In the genomic region with DNA sequence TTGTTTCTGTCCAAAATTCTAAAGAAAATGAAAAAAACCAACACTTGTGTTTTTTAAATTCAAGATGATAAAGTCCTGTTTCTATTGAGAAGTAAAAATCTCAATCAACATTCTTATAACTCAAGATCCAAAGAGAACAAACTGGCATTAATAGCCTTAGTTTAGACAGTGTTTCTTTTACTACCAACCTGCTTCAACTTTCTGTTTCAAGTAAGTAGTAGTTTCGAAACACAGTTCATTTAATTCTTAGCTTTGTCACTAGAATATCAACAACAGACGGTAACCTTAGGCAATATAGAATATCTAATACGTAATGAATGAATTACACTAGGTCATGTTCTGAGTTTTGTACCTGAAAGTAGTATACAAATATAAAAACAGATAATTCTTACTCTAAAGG, we compare ENCODE assay signal across 20 cellular contexts. TPM values are rescaled to one million over a fixed set of nuclear protein-coding genes. Genes with fewer than 3 reads are reported as not detected.
DNase-seq lines count a peak whose midpoint lies in the region; ATAC-seq and TF ChIP-seq lines count a peak whose summit lies in the region.
"Had no signal": no experiment of that assay in that cellular context is flagged by ENCODE, and none has a peak within 500 bp of the region (broad histone marks: within the 10 kb centered on the region; RNA-seq: fewer than 3 reads in every experiment).

No MANE protein-coding gene starts in this region.

- H2AFZ ChIP-seq in osteoblast (ENCODE audit: low read length), result peak overlapping the region; percentile 25

- no peaks in the 10 kb centered on the region for H3K79me2 ChIP-seq in osteoblast (ENCODE audit: insufficient read depth, low read length)

- no peak for TF ChIP-seq CTCF in GM12865 (IDR thresholded peaks at IDR 0.05; ENCODE audit: insufficient read depth, low read depth, low read length, missing control alignments)
- TF ChIP-seq CTCF in osteoblast (IDR thresholded peaks at IDR 0.05; ENCODE audit: extremely low read depth, low read depth, low read length), result no peak
- no peak for TF ChIP-seq CTCF in thyroid gland (IDR thresholded peaks at IDR 0.05)

- H3K9me3 ChIP-seq in osteoblast (ENCODE audit: low read depth, low read length), result no peaks in the 10 kb centered on the region
- no peaks in the 10 kb centered on the region for H3K9me3 ChIP-seq in thyroid gland
- H3K9me3 ChIP-seq: A549, BE2C, Caco-2 had no signal

- WGBS in thyroid gland, 2 donors, result 95 to 98% methylated on average over 3 of the region's 3 CpGs

- H3K36me3 ChIP-seq in osteoblast (ENCODE audit: insufficient read depth, low read length) (peaks cover 11% of the 10 kb centered on the region), thyroid gland (no peaks in the 10 kb centered on the region)

- H3K27ac ChIP-seq in osteoblast (ENCODE audit: low read depth, low read length) (peak overlapping the region; percentile 21), thyroid gland (no peak overlapping the region)
- H3K27ac ChIP-seq: A549, C4-2B, HL-60 had no signal

- H3K4me3 ChIP-seq in GM12865 (ENCODE audit: low read depth, low read length), result no peak overlapping the region
- no peak overlapping the region for H3K4me3 ChIP-seq in osteoblast (ENCODE audit: insufficient read depth, low read length)
- H3K4me3 ChIP-seq in thyroid gland (replicated peaks in 1 of 3), result no peak overlapping the region
- H3K4me3 ChIP-seq: A549 had no signal

- TF ChIP-seq POLR2A in thyroid gland (IDR thresholded peaks at IDR 0.05), result no peak

- peaks cover 14% of the 10 kb centered on the region for H3K4me1 ChIP-seq in osteoblast (ENCODE audit: insufficient read depth, low read length)
- H3K4me1 ChIP-seq in thyroid gland, result no peaks in the 10 kb centered on the region
- H3K4me1 ChIP-seq: BE2C, Caco-2 had no signal

- peak overlapping the region; percentile 14 for H3K4me2 ChIP-seq in osteoblast (ENCODE audit: insufficient read depth, low read length)
- H3K4me2 ChIP-seq: A549 had no signal

- no peaks in the 10 kb centered on the region for H4K20me1 ChIP-seq in osteoblast (ENCODE audit: insufficient read depth, low read length)

- ATAC-seq in GM19025 (IDR thresholded peaks at IDR 0.05; ENCODE audit: low read depth, unreplicated experiment) (peak; percentile 50), HG02798 (IDR thresholded peaks at IDR 0.05; ENCODE audit: poor library complexity, unreplicated experiment) (peak; percentile 58), GM21447 (IDR thresholded peaks at IDR 0.05; ENCODE audit: unreplicated experiment) (no peak)
- ATAC-seq: A549 had no signal

- H3K27me3 ChIP-seq in osteoblast (ENCODE audit: insufficient read depth, low read length) (no peaks in the 10 kb centered on the region), thyroid gland (no peaks in the 10 kb centered on the region)
- H3K27me3 ChIP-seq: BE2C had no signal

- intact Hi-C loops in thyroid gland (cut with DNase I), result no loop called here

- DNase-seq in GM12865 (ENCODE audit: low read depth) (peak; percentile 5), osteoblast (ENCODE audit: insufficient read length, low spot score, missing footprints) (no peak), NCI-H1105 treated with DMSO at 0.1 percent for 48 hours (lab: John Stamatoyannopoulos, UW) (no peak), thyroid gland (no peak)
- DNase-seq in activated CD4-positive, alpha-beta T cell treated with anti-CD3 and anti-CD28 coated beads, Interleukin-2, amount 50 U/mL, for 48 hours, result no peak
- DNase-seq: BE2C; Caco-2; CD8-positive, alpha-beta memory T cell; DMS 273 treated with DMSO at 0.1 percent for 48 hours; DMS79; HCEC 1CT; HFFc6; Karpas-422 had no signal

RNA-seq across cellular contexts. Expression of a gene that starts 23.7 kb away (rescaled TPM):
- total RNA-seq in osteoblast (6.9 and 8.3 TPM in 2 replicates), thyroid gland (1 to 10 TPM; 3.6 to 8.1 (median 3.8) TPM)

RNA-seq across cellular contexts. Expression of a gene that starts 24.0 kb away (rescaled TPM):
- total RNA-seq in osteoblast (12.3 and 12.4 TPM in 2 replicates), thyroid gland (10 to 100 TPM; 11.2 to 23.2 (median 18.7) TPM)

RNA-seq across cellular contexts. Expression of a gene that starts 55.1 kb away (rescaled TPM):
- 0.36 and 0.59 TPM in 2 replicates for total RNA-seq in osteoblast
- under 1 TPM in 3 of 4 donors, not detected in 1; 0.08 to 0.11 (median 0.10) TPM for total RNA-seq in thyroid gland
- total RNA-seq: H1 had no signal
